Comparison of ENCODE assay signal across 8 cellular contexts in genomic region chr22:23289851-23290724, GRCh38.
DNase-seq lines count a peak whose midpoint lies in the region; ATAC-seq and TF ChIP-seq lines count a peak whose summit lies in the region.

No MANE protein-coding gene starts in this region.

- no peak for DNase-seq in AG09309 (ENCODE audit: low read depth)
- peak; percentile 76 for DNase-seq in GM23248
- DNase-seq in SJSA1 (ENCODE audit: low read depth in 1 of 2, low spot score in 2 of 2): peak; percentile 44 to 70
- peak; percentile 61 for DNase-seq in activated naive CD4-positive, alpha-beta T cell treated with anti-CD3 and anti-CD28 coated beads, Interleukin-2, amount 50 U/mL, for 16 hours
- no peak for DNase-seq in left ventricle myocardium inferior
- DNase-seq in smooth muscle cell (lab: John Stamatoyannopoulos, UW; ENCODE audit: unreplicated experiment): no peak
- DNase-seq in lower leg skin (ENCODE audit: low spot score in 2 of 2): no peak

- H3K4me3 ChIP-seq in AG09309 (ENCODE audit: control insufficient read depth, low read depth, low read length): no peak overlapping the region
- H3K4me3 ChIP-seq in GM23248: no peak overlapping the region
- H3K4me3 ChIP-seq in SJSA1: no peak overlapping the region
- H3K4me3 ChIP-seq in left ventricle myocardium inferior: no peak overlapping the region
- no peak overlapping the region for H3K4me3 ChIP-seq in smooth muscle cell
- H3K4me3 ChIP-seq in lower leg skin (ENCODE audit: low read depth, poor library complexity, severe bottlenecking): no peak overlapping the region

- H3K4me2 ChIP-seq in GM23248 (ENCODE audit: unreplicated experiment) (no peak overlapping the region), smooth muscle cell (no peak overlapping the region)

- H3K4me1 ChIP-seq in GM23248 (ENCODE audit: insufficient read depth): no peaks in the 10 kb centered on the region
- H3K4me1 ChIP-seq in SJSA1 (replicated peaks): peaks cover 15% of the 10 kb centered on the region
- H3K4me1 ChIP-seq in left ventricle myocardium inferior: peaks cover 17% of the 10 kb centered on the region
- H3K4me1 ChIP-seq in smooth muscle cell (ENCODE audit: low read depth): no peaks in the 10 kb centered on the region

- H3K27me3 ChIP-seq in GM23248 (replicated peaks; ENCODE audit: insufficient read depth) (no peaks in the 10 kb centered on the region), SJSA1 (replicated peaks) (no peaks in the 10 kb centered on the region), left ventricle myocardium inferior (ENCODE audit: low read depth) (no peaks in the 10 kb centered on the region), smooth muscle cell (ENCODE audit: low read depth) (no peaks in the 10 kb centered on the region)

- H3K79me2 ChIP-seq in GM23248 (ENCODE audit: insufficient read depth) (no peaks in the 10 kb centered on the region), smooth muscle cell (ENCODE audit: low read depth) (no peaks in the 10 kb centered on the region)

- in situ Hi-C loops in GM23248 (cut with MboI): no loop called here

- H3K9me3 ChIP-seq in GM23248 (ENCODE audit: low read depth) (no peaks in the 10 kb centered on the region), SJSA1 (replicated peaks) (no peaks in the 10 kb centered on the region), left ventricle myocardium inferior (replicated peaks) (no peaks in the 10 kb centered on the region), smooth muscle cell (replicated peaks; ENCODE audit: low read depth) (no peaks in the 10 kb centered on the region)

- no peaks in the 10 kb centered on the region for H4K20me1 ChIP-seq in GM23248 (ENCODE audit: insufficient read depth)
- H4K20me1 ChIP-seq in smooth muscle cell (ENCODE audit: low read depth): peaks cover 7% of the 10 kb centered on the region

- no peaks in the 10 kb centered on the region for H3K9me2 ChIP-seq in GM23248 (ENCODE audit: insufficient read depth)

- no peak for ATAC-seq in HG03196 (IDR thresholded peaks at IDR 0.05; ENCODE audit: unreplicated experiment)

- no peak overlapping the region for H3K9ac ChIP-seq in GM23248
- H3K9ac ChIP-seq in smooth muscle cell (ENCODE audit: low read depth): no peak overlapping the region

- no peak overlapping the region for H3K27ac ChIP-seq in GM23248
- H3K27ac ChIP-seq in SJSA1: no peak overlapping the region
- peak overlapping the region; percentile 57 for H3K27ac ChIP-seq in left ventricle myocardium inferior (replicated peaks)
- no peak overlapping the region for H3K27ac ChIP-seq in smooth muscle cell (ENCODE audit: low read depth)

- H2AFZ ChIP-seq in GM23248 (no peak overlapping the region), smooth muscle cell (ENCODE audit: low read depth) (no peak overlapping the region)

- intact Hi-C loops in left ventricle myocardium inferior (cut with micrococcal nuclease) (no loop called here), lower leg skin (cut with DNase I; ENCODE audit: low total_unique reads) (no loop called here)

- H3F3A ChIP-seq in GM23248 (ENCODE audit: insufficient read depth): no peaks in the 10 kb centered on the region
- no peaks in the 10 kb centered on the region for H3F3A ChIP-seq in smooth muscle cell (ENCODE audit: low read depth)

- TF ChIP-seq POLR2A in lower leg skin (IDR thresholded peaks at IDR 0.05): no peak

- no peaks in the 10 kb centered on the region for H3K36me3 ChIP-seq in GM23248 (ENCODE audit: low read depth)
- peaks cover 84% of the 10 kb centered on the region for H3K36me3 ChIP-seq in SJSA1
- peaks cover 75% of the 10 kb centered on the region for H3K36me3 ChIP-seq in left ventricle myocardium inferior
- H3K36me3 ChIP-seq in smooth muscle cell (ENCODE audit: low read depth): no peaks in the 10 kb centered on the region

- WGBS in GM23248 (ENCODE audit: low coverage in 1 of 2, low lambda C conversion rate in 2 of 2, missing lambda C conversion rate in 2 of 2), 2 experiments: 58 to 59% methylated on average over 18 of the region's 18 CpGs
- WGBS in smooth muscle cell (ENCODE audit: low lambda C conversion rate): 77% methylated on average over 18 of the region's 18 CpGs
- WGBS in lower leg skin, 2 donors: 67 to 70% methylated on average over 18 of the region's 18 CpGs

- TF ChIP-seq CTCF in AG09309 (IDR thresholded peaks at IDR 0.05; ENCODE audit: control insufficient read depth, insufficient read depth, low read depth, low read length, missing control alignments) (peak; percentile 91), left ventricle myocardium inferior (IDR thresholded peaks at IDR 0.05; ENCODE audit: borderline replicate concordance) (peak; percentile 81), smooth muscle cell (IDR thresholded peaks at IDR 0.05; ENCODE audit: borderline replicate concordance, insufficient read depth, poor library complexity, severe bottlenecking) (peak; percentile 77), lower leg skin (IDR thresholded peaks at IDR 0.05) (no peak)

Comparison
In these comparisons a context has a peak if more than half of its experiments do, and no peak if none do; other contexts are left out.
1. DNase-seq: peak in GM23248 (single experiment), SJSA1 (2 of 2) and activated naive CD4-positive, alpha-beta T cell treated with anti-CD3 and anti-CD28 coated beads, Interleukin-2, amount 50 U/mL, for 16 hours (single experiment); none in AG09309 (single experiment), left ventricle myocardium inferior (single experiment), smooth muscle cell (single experiment) and lower leg skin (0 of 2).
2. CTCF ChIP-seq: peak in AG09309 (single experiment), left ventricle myocardium inferior (single experiment) and smooth muscle cell (single experiment); none in lower leg skin (0 of 3).